31 cellular contexts compared by ENCODE assay signal in genomic region chr22:35733742-35734516, GRCh38. TPM values are rescaled to one million over a fixed set of nuclear protein-coding genes. Genes with fewer than 3 reads are reported as not detected.
DNase-seq lines count a peak whose midpoint lies in the region; ATAC-seq and TF ChIP-seq lines count a peak whose summit lies in the region.
"Had no signal": no experiment of that assay in that cellular context is flagged by ENCODE, and none has a peak within 500 bp of the region (broad histone marks: within the 10 kb centered on the region; RNA-seq: fewer than 3 reads in every experiment).

No MANE protein-coding gene starts in this region.

- no peaks in the 10 kb centered on the region for H3K9me3 Mint-ChIP-seq in activated CD8-positive, alpha-beta memory T cell treated with anti-CD3 and anti-CD28 coated beads, Interleukin-2, amount 10 ng/mL, durations not matched to agents 7 days and 5 days (ENCODE audit: low read depth)
- no peaks in the 10 kb centered on the region for H3K9me3 Mint-ChIP-seq in Calu3 (ENCODE audit: low read depth, unreplicated experiment)
- H3K9me3 Mint-ChIP-seq: activated B cell treated with CpG ODN at 0.5 μM for 24 hours; activated CD4-positive, alpha-beta T cell treated with anti-CD3 and anti-CD28 coated beads, Interleukin-2, amount 10 ng/mL, durations not matched to agents 7 days and 5 days; activated T-cell treated with anti-CD3 and anti-CD28 coated beads, Interleukin-2, amount 50 U/mL, for 72 hours; dendritic cell treated with granulocyte-macrophage colony-stimulating factor and Interleukin-4, amounts not matched to agents 40 ng/mL and 50 ng/mL, for 4 days; nephron progenitor cell had no signal

- H3K4me1 ChIP-seq in cardiac muscle cell (ENCODE audit: low read depth) (peaks cover 14% of the 10 kb centered on the region), mucosa of descending colon (ENCODE audit: low read depth) (peaks cover 5% of the 10 kb centered on the region), subcutaneous abdominal adipose tissue (ENCODE audit: control insufficient read depth in 5 of 5, insufficient read depth in 5 of 5, low read length in 5 of 5) (peaks cover under 1 to 34% (median 20%) of the 10 kb centered on the region in 5 donors), esophagus muscularis mucosa (peaks cover 4 to 18% (median 16%) of the 10 kb centered on the region in 4 donors)
- H3K4me1 ChIP-seq: upper lobe of right lung had no signal

- no peaks in the 10 kb centered on the region for H3K36me3 Mint-ChIP-seq in activated CD8-positive, alpha-beta memory T cell treated with anti-CD3 and anti-CD28 coated beads, Interleukin-2, amount 10 ng/mL, durations not matched to agents 7 days and 5 days
- H3K36me3 Mint-ChIP-seq in Calu3 (ENCODE audit: insufficient read depth, unreplicated experiment) = peaks cover 13% of the 10 kb centered on the region

- H3K4me1 Mint-ChIP-seq in activated CD8-positive, alpha-beta memory T cell treated with anti-CD3 and anti-CD28 coated beads, Interleukin-2, amount 10 ng/mL, durations not matched to agents 7 days and 5 days = no peaks in the 10 kb centered on the region
- peaks cover 8% of the 10 kb centered on the region for H3K4me1 Mint-ChIP-seq in Calu3 (ENCODE audit: low read depth, unreplicated experiment)
- H3K4me1 Mint-ChIP-seq: activated CD4-positive, alpha-beta T cell treated with anti-CD3 and anti-CD28 coated beads, Interleukin-2, amount 10 ng/mL, durations not matched to agents 7 days and 5 days; nephron progenitor cell had no signal

- TF ChIP-seq CTCF in cardiac muscle cell (IDR thresholded peaks at IDR 0.05; ENCODE audit: low read depth, low read length) = no peak
- no peak for TF ChIP-seq CTCF in mucosa of descending colon (IDR thresholded peaks at IDR 0.05)
- TF ChIP-seq CTCF in Calu3 (IDR thresholded peaks at IDR 0.05; ENCODE audit: unreplicated experiment) = no peak
- no peak for TF ChIP-seq CTCF in esophagus muscularis mucosa (IDR thresholded peaks at IDR 0.05)

- H3K27me3 Mint-ChIP-seq in activated CD8-positive, alpha-beta memory T cell treated with anti-CD3 and anti-CD28 coated beads, Interleukin-2, amount 10 ng/mL, durations not matched to agents 7 days and 5 days = peaks cover 3% of the 10 kb centered on the region
- H3K27me3 Mint-ChIP-seq in Calu3 (ENCODE audit: unreplicated experiment) = peaks cover 23% of the 10 kb centered on the region
- H3K27me3 Mint-ChIP-seq: activated CD4-positive, alpha-beta T cell treated with anti-CD3 and anti-CD28 coated beads, Interleukin-2, amount 10 ng/mL, durations not matched to agents 7 days and 5 days had no signal

- intact Hi-C loops in mucosa of descending colon (cut with DNase I, micrococcal nuclease) = no loop called here
- intact Hi-C loops in Calu3 (cut with micrococcal nuclease; ENCODE audit: unreplicated experiment) = no loop called here
- intact Hi-C loops in esophagus muscularis mucosa (cut with DNase I) = no loop called here

- H3K9me3 ChIP-seq in cardiac muscle cell (ENCODE audit: low read depth) (no peaks in the 10 kb centered on the region), mucosa of descending colon (no peaks in the 10 kb centered on the region), subcutaneous abdominal adipose tissue (ENCODE audit: control insufficient read depth in 5 of 5, low read length in 5 of 5) (no peaks in the 10 kb centered on the region), esophagus muscularis mucosa (no peaks in the 10 kb centered on the region)
- H3K9me3 ChIP-seq: esophagus squamous epithelium, upper lobe of right lung had no signal

- 38% methylated on average over 8 of the region's 8 CpGs for WGBS in esophagus muscularis mucosa

- no peak for ATAC-seq in activated CD8-positive, alpha-beta memory T cell treated with anti-CD3 and anti-CD28 coated beads, Interleukin-2, amount 10 ng/mL, durations not matched to agents 7 days and 5 days
- ATAC-seq in mucosa of descending colon = peak; percentile 31
- ATAC-seq: activated T-cell treated with anti-CD3 and anti-CD28 coated beads, Interleukin-2, amount 50 U/mL, for 72 hours; upper lobe of right lung had no signal

- peak overlapping the region in 1 of 5 donors; percentile 10 for H3K9ac ChIP-seq in subcutaneous abdominal adipose tissue (ENCODE audit: low read length in 5 of 5)

- BruUV-seq in Calu3 (replicated peaks; lab: Mats Ljungman, UMichigan) = no TSS peak

- H3K27me3 ChIP-seq in cardiac muscle cell (no peaks in the 10 kb centered on the region), subcutaneous abdominal adipose tissue (ENCODE audit: control insufficient read depth in 5 of 5, insufficient read depth in 4 of 5, low read length in 5 of 5) (no peaks in the 10 kb centered on the region), esophagus muscularis mucosa (no peaks in the 10 kb centered on the region)
- H3K27me3 ChIP-seq: esophagus squamous epithelium, upper lobe of right lung had no signal

- DNase-seq in activated CD8-positive, alpha-beta memory T cell treated with anti-CD3 and anti-CD28 coated beads, Interleukin-2, amount 10 ng/mL, durations not matched to agents 7 days and 5 days = peak; percentile 7
- DNase-seq in activated CD8-positive, alpha-beta memory T cell treated with anti-CD3 and anti-CD28 coated beads, Interleukin-2, amount 50 U/mL, for 48 hours = no peak
- DNase-seq in cardiac muscle cell (ENCODE audit: low read depth in 1 of 2, low spot score in 1 of 2) = no peak
- DNase-seq in mucosa of descending colon = no peak
- no peak for DNase-seq in Calu3
- DNase-seq in esophagus muscularis mucosa (ENCODE audit: extremely low spot score) = no peak
- DNase-seq in NCI-H1436 (lab: John Stamatoyannopoulos, UW) = no peak
- DNase-seq: 8988T; activated B cell treated with CpG ODN at 0.5 μM for 24 hours; activated CD4-positive, alpha-beta T cell treated with anti-CD3 and anti-CD28 coated beads, Interleukin-2, amount 10 ng/mL, durations not matched to agents 7 days and 5 days; activated T-cell treated with anti-CD3 and anti-CD28 coated beads, Interleukin-2, amount 50 U/mL, for 72 hours; esophagus squamous epithelium; glutamatergic neuron; GOT3; islet precursor cell; NCI-H1048; NCI-H1694; NCI-H446 treated with DMSO at 0.1 percent for 48 hours; nephron progenitor cell; stimulated activated naive CD4-positive, alpha-beta T cell treated with Interleukin-2 at 50 U/mL for 16 hours; upper lobe of right lung had no signal

- no peak overlapping the region for H3K27ac Mint-ChIP-seq in activated CD8-positive, alpha-beta memory T cell treated with anti-CD3 and anti-CD28 coated beads, Interleukin-2, amount 10 ng/mL, durations not matched to agents 7 days and 5 days
- no peak overlapping the region for H3K27ac Mint-ChIP-seq in Calu3 (ENCODE audit: unreplicated experiment)
- H3K27ac Mint-ChIP-seq: activated B cell treated with CpG ODN at 0.5 μM for 24 hours; activated CD4-positive, alpha-beta T cell treated with anti-CD3 and anti-CD28 coated beads, Interleukin-2, amount 10 ng/mL, durations not matched to agents 7 days and 5 days; activated T-cell treated with anti-CD3 and anti-CD28 coated beads, Interleukin-2, amount 50 U/mL, for 72 hours; dendritic cell treated with granulocyte-macrophage colony-stimulating factor and Interleukin-4, amounts not matched to agents 40 ng/mL and 50 ng/mL, for 4 days; nephron progenitor cell had no signal

- CTCF ChIA-PET in activated CD8-positive, alpha-beta memory T cell treated with anti-CD3 and anti-CD28 coated beads, Interleukin-2, amount 10 ng/mL, durations not matched to agents 7 days and 5 days (lab: Charles Lee) = no interaction called here
- CTCF ChIA-PET in Calu3 (lab: Charles Lee) = interaction anchor here (1.0 kb wide), 1 partner anchor 399 kb away, joined by 3 read pairs; no protein-coding TSS in a partner anchor

- no peak for TF ChIP-seq EP300 in esophagus muscularis mucosa (IDR thresholded peaks at IDR 0.05)

- no peaks in the 10 kb centered on the region for H3K36me3 ChIP-seq in cardiac muscle cell
- H3K36me3 ChIP-seq in mucosa of descending colon (ENCODE audit: low read depth) = no peaks in the 10 kb centered on the region
- H3K36me3 ChIP-seq in subcutaneous abdominal adipose tissue (ENCODE audit: control insufficient read depth in 5 of 5, insufficient read depth in 5 of 5, low read length in 5 of 5) = peaks cover 0 to 6% (median under 1%) of the 10 kb centered on the region in 5 donors
- H3K36me3 ChIP-seq in esophagus muscularis mucosa = peaks cover 0 to 15% (median 13%) of the 10 kb centered on the region in 4 donors
- H3K36me3 ChIP-seq: upper lobe of right lung had no signal

- no peak for TF ChIP-seq POLR2A in esophagus muscularis mucosa (IDR thresholded peaks at IDR 0.05; ENCODE audit: low read depth)

- no peak overlapping the region for H3K4me3 Mint-ChIP-seq in activated CD8-positive, alpha-beta memory T cell treated with anti-CD3 and anti-CD28 coated beads, Interleukin-2, amount 10 ng/mL, durations not matched to agents 7 days and 5 days
- no peak overlapping the region for H3K4me3 Mint-ChIP-seq in Calu3 (ENCODE audit: low read depth, unreplicated experiment)
- H3K4me3 Mint-ChIP-seq: activated B cell treated with CpG ODN at 0.5 μM for 24 hours; activated CD4-positive, alpha-beta T cell treated with anti-CD3 and anti-CD28 coated beads, Interleukin-2, amount 10 ng/mL, durations not matched to agents 7 days and 5 days; activated T-cell treated with anti-CD3 and anti-CD28 coated beads, Interleukin-2, amount 50 U/mL, for 72 hours; dendritic cell treated with granulocyte-macrophage colony-stimulating factor and Interleukin-4, amounts not matched to agents 40 ng/mL and 50 ng/mL, for 4 days; nephron progenitor cell had no signal

- H3K4me3 ChIP-seq in cardiac muscle cell (no peak overlapping the region), mucosa of descending colon (no peak overlapping the region), subcutaneous abdominal adipose tissue (ENCODE audit: low read depth in 1 of 5, low read length in 5 of 5) (no peak overlapping the region), esophagus muscularis mucosa (no peak overlapping the region)
- H3K4me3 ChIP-seq: esophagus squamous epithelium, lung, SK-N-MC, smooth muscle cell, upper lobe of right lung had no signal

- H3K27ac ChIP-seq in cardiac muscle cell (peak overlapping the region; percentile 11), subcutaneous abdominal adipose tissue (ENCODE audit: low read depth, low read length) (peak overlapping the region; percentile 55), esophagus muscularis mucosa (replicated peaks in 1 of 4) (peak overlapping the region in 1 of 4 donors; percentile 26)
- H3K27ac ChIP-seq: esophagus squamous epithelium, RWPE1, SK-N-MC, upper lobe of right lung had no signal

RNA-seq across cellular contexts. Expression of gene APOL5, which starts 16.3 kb away (rescaled TPM):
- total RNA-seq in activated CD8-positive, alpha-beta memory T cell treated with anti-CD3 and anti-CD28 coated beads, Interleukin-2, amount 10 ng/mL, durations not matched to agents 7 days and 5 days = not detected
- total RNA-seq in cardiac muscle cell (not detected in 2 replicates), mucosa of descending colon (not detected), Calu3 (2022) (not detected in 2 replicates), esophagus muscularis mucosa (under 1 TPM in 1 of 4 donors, not detected in 3; 0.29 TPM)
- polyA plus RNA-seq in cardiac muscle cell = not detected in 2 replicates
- total RNA-seq: activated B cell treated with CpG ODN at 0.5 μM for 24 hours; activated CD4-positive, alpha-beta T cell treated with anti-CD3 and anti-CD28 coated beads, Interleukin-2, amount 10 ng/mL, durations not matched to agents 7 days and 5 days; activated T-cell treated with anti-CD3 and anti-CD28 coated beads, Interleukin-2, amount 50 U/mL, for 72 hours; esophagus squamous epithelium; HT1080; lung; osteoblast; smooth muscle cell; T-helper 1 cell treated with Interleukin-12 subunit alpha and Interleukin-12 subunit beta and Interleukin-4 antibody, amounts not matched to agents 30 ng/mL and 1 ng/mL, for 36 hours; temporal lobe; upper lobe of right lung had no signal
- polyA plus RNA-seq: lung, smooth muscle cell had no signal
